ENCODE assay signal across 8 cellular contexts in the genomic region with DNA sequence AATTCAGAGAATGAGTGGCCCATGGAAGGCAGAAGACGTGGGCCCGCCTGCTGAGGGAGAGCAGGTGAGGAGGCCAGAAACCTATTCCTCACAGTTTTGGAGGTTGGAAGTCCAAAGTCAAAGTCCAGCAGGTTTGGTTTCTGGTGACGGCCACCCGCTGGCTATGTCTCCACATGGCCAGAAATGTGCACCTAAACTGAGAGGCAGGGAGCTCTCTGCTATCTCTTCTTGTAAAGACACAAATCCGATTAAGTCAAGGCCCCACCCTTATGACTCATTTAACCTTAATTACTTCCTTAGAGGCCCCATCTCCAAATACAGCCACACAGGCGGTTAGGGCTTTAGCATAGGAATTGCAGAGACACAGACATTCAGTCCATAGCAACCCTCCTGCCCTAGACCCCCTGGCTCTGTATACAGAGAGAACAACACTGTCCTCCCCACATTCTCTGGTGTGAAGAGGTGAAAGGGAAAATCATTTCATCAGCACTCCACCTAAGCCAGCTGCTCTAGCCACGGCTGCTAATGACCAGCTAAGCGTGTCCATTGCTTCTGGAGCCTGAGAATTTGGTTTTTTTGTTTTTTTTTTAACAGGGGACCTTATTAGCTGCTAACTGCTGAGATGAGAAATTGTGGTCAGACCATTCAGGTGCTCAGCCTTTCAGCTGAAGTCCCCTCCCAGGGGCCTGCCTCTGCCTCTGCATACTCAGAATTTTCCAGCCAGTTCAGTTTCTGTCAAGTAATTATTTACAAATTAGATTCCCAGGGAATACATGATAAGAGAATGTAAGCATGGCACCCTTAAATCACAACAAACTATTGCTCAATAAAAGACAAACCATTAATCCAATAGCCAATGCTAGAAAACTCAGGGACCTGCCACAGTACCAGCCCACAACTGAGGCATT.
DNase-seq lines count a peak whose midpoint lies in the region; ATAC-seq, FAIRE-seq and TF ChIP-seq lines count a peak whose summit lies in the region.

No MANE protein-coding gene starts in this region.

- H3K36me3 ChIP-seq in GM12878 (ENCODE audit: control insufficient read depth in 2 of 2, insufficient read depth in 2 of 2, low read length in 1 of 2) = no peaks in the 10 kb centered on the region
- no peaks in the 10 kb centered on the region for H3K36me3 ChIP-seq in tibial artery

- H2AFZ ChIP-seq in GM12878 (ENCODE audit: control insufficient read depth, low read depth, low read length) = no peak overlapping the region; the same call in 1 of the 2 replicates

- WGBS in GM12878 (ENCODE audit: insufficient coverage, insufficient replicate concordance, low lambda C conversion rate, missing lambda C conversion rate) = 32% methylated on average over 8 of the region's 8 CpGs

- peak overlapping the region; percentile 36; the same call in 1 of the 2 replicates for H3K9ac ChIP-seq in GM12878 (ENCODE audit: control insufficient read depth, insufficient read depth, low read length)

- peak; percentile 92 for DNase-seq in NCI-H146 (lab: John Stamatoyannopoulos, UW)
- DNase-seq in GM12878 (ENCODE audit: low read depth, low spot score) = peak; percentile 96
- no peak for DNase-seq in tibial artery
- DNase-seq in Right ventricle myocardium inferior (ENCODE audit: missing footprints) = no peak
- DNase-seq in mesenteric fat pad (ENCODE audit: low spot score) = no peak
- DNase-seq in urothelium cell line (ENCODE audit: low spot score) = no peak

- intact Hi-C loops in GM12878 (cut with micrococcal nuclease; ENCODE audit: unreplicated experiment) = loop anchor here (1.0 to 2.0 kb wide), 7 partner anchors 10 to 230 kb away; no protein-coding TSS in a partner anchor
- intact Hi-C loops in tibial artery (cut with DNase I; ENCODE audit: low total_unique reads) = no loop called here
- intact Hi-C loops in Right ventricle myocardium inferior (cut with DNase I) = no loop called here

- H3K9me3 ChIP-seq in GM12878 (replicated peaks; ENCODE audit: control insufficient read depth, insufficient read depth, low read length) (no peaks in the 10 kb centered on the region; the same call in 2 of the 3 replicates), tibial artery (no peaks in the 10 kb centered on the region)

- H3K79me2 ChIP-seq in GM12878 (ENCODE audit: control insufficient read depth, insufficient read depth, low read length) = no peaks in the 10 kb centered on the region

- RAD21 ChIA-PET in GM12878 (lab: Charles Lee; ENCODE audit: unreplicated experiment) = interaction anchor here (0.6 to 8.4 kb wide), 53 partner anchors 8 to 885 kb away, joined by 3 to 138 read pairs (median 6); partner anchors contain the start of gene ID2

- ATAC-seq in GM18867 (IDR thresholded peaks at IDR 0.05; ENCODE audit: unreplicated experiment) = peak; percentile 86
- ATAC-seq in HG02678 (IDR thresholded peaks at IDR 0.05; ENCODE audit: unreplicated experiment) = peak; percentile 84
- peak; percentile 81 for ATAC-seq in GM12878
- ATAC-seq in Right ventricle myocardium inferior = no peak

- TF ChIP-seq POLR2A in GM12878 (IDR thresholded peaks at IDR 0.05; ENCODE audit: low read depth, low read length) = no peak

- peaks cover 53% of the 10 kb centered on the region for H3K4me1 ChIP-seq in GM12878 (ENCODE audit: control insufficient read depth, insufficient read depth, low read length)
- H3K4me1 ChIP-seq in tibial artery = peaks cover 0 to 9% (median 0%) of the 10 kb centered on the region in 4 donors

- SMC1A ChIA-PET in GM12878 (lab: Charles Lee; ENCODE audit: uncharacterized antibody, unreplicated experiment) = interaction anchor here (0.6 to 16.5 kb wide), 50 partner anchors 8 to 1033 kb away, joined by 3 to 352 read pairs (median 6); no protein-coding TSS in a partner anchor

- FAIRE-seq in GM12878 (lab: Jason Lieb, UNC) = peak; percentile 95
- no peak for FAIRE-seq in urothelium cell line (lab: Jason Lieb, UNC)

- TF ChIP-seq EP300 in GM12878 (IDR thresholded peaks at IDR 0.05; ENCODE audit: borderline replicate concordance in 1 of 2, control insufficient read depth in 1 of 2, low read depth in 2 of 2, low read length in 2 of 2) = peak; percentile 46 to 86; a peak in 3 of 4 replicates

- H3K27me3 ChIP-seq in GM12878 (replicated peaks in 1 of 2; ENCODE audit: control insufficient read depth in 2 of 2, insufficient read depth in 2 of 2, low read length in 1 of 2) (no peaks in the 10 kb centered on the region), tibial artery (no peaks in the 10 kb centered on the region)

- CTCF ChIA-PET in GM12878 (lab: Yijun Ruan, JAX) = interaction anchor here (0.6 to 4.2 kb wide), 16 partner anchors 11 to 886 kb away, joined by 3 to 25 read pairs (median 6); partner anchors contain the start of gene ID2

- TF ChIP-seq RAD21 in GM12878 (IDR thresholded peaks at IDR 0.05; ENCODE audit: insufficient read depth, low read depth, low read length) = peak; percentile 29

- in situ Hi-C loops in GM12878 (cut with MboI) = no loop called here

- peak overlapping the region; percentile 72 for H3K27ac ChIP-seq in GM12878 (ENCODE audit: control insufficient read depth, insufficient read depth)
- H3K27ac ChIP-seq in tibial artery = no peak overlapping the region

- H3K4me3 ChIP-seq in GM12878 (no peak overlapping the region; the same call in 1 of the 2 replicates), tibial artery (no peak overlapping the region)

- POLR2A ChIA-PET in GM12878 (lab: Charles Lee) = interaction anchor here (0.6 to 4.2 kb wide), 22 partner anchors 10 to 487 kb away, joined by 3 to 36 read pairs (median 3); partner anchors contain the start of gene ID2

- H4K20me1 ChIP-seq in GM12878 (ENCODE audit: control insufficient read depth, insufficient read depth) = no peaks in the 10 kb centered on the region

- no peak for TF ChIP-seq CTCF in GM12878 (IDR thresholded peaks at IDR 0.05 in 2 of 3, conservative IDR thresholded peaks at IDR 0.05 in 1 of 3; ENCODE audit: control insufficient read depth in 2 of 3, extremely low read depth in 1 of 3, insufficient read depth in 1 of 3, low read depth in 3 of 3, low read length in 3 of 3)
- TF ChIP-seq CTCF in tibial artery (IDR thresholded peaks at IDR 0.05) = no peak

- peak overlapping the region; percentile 70 for H3K4me2 ChIP-seq in GM12878 (ENCODE audit: control insufficient read depth, insufficient read depth)

- no TSS peak for BruUV-seq in GM12878 (replicated peaks; lab: Mats Ljungman, UMichigan)

TF ChIP-seq in GM12878, 131 proteins besides CTCF, POLR2A, EP300 and RAD21 (continues in another document):
- TF ChIP-seq ESRRA (IDR thresholded peaks at IDR 0.05; ENCODE audit: low read length) = no peak
- TF ChIP-seq JUND (IDR thresholded peaks at IDR 0.05; ENCODE audit: low read depth, low read length) = peak; percentile 24; the same call in 1 of the 2 replicates
- TF ChIP-seq SREBF2 (IDR thresholded peaks at IDR 0.05; ENCODE audit: low read length) = no peak
- TF ChIP-seq, protein P1, sequence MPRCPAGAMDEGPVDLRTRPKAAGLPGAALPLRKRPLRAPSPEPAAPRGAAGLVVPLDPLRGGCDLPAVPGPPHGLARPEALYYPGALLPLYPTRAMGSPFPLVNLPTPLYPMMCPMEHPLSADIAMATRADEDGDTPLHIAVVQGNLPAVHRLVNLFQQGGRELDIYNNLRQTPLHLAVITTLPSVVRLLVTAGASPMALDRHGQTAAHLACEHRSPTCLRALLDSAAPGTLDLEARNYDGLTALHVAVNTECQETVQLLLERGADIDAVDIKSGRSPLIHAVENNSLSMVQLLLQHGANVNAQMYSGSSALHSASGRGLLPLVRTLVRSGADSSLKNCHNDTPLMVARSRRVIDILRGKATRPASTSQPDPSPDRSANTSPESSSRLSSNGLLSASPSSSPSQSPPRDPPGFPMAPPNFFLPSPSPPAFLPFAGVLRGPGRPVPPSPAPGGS (IDR thresholded peaks at IDR 0.05; ENCODE audit: borderline replicate concordance, insufficient read depth, low read depth, low read length, poor library complexity, severe bottlenecking) = peak; percentile 97
- TF ChIP-seq POLR2AphosphoS2 (IDR thresholded peaks at IDR 0.05; ENCODE audit: low read depth, low read length) = no peak
- peak; percentile 93 for TF ChIP-seq FOXM1 (IDR thresholded peaks at IDR 0.05; ENCODE audit: low read depth, low read length)
- TF ChIP-seq RELA (IDR thresholded peaks at IDR 0.05; ENCODE audit: borderline replicate concordance, partially characterized antibody) = no peak
- no peak for TF ChIP-seq CEBPZ (IDR thresholded peaks at IDR 0.05; ENCODE audit: low read depth, low read length)
- no peak for TF ChIP-seq RBBP5 (conservative IDR thresholded peaks at IDR 0.05)
- TF ChIP-seq TCF12 (IDR thresholded peaks at IDR 0.05; ENCODE audit: low read depth, low read length) = peak; percentile 99
- peak; percentile 18; the same call in 1 of the 2 replicates for TF ChIP-seq POLR2AphosphoS5 (IDR thresholded peaks at IDR 0.05; ENCODE audit: low read length)
- TF ChIP-seq ATF3 (IDR thresholded peaks at IDR 0.05; ENCODE audit: borderline replicate concordance, extremely low read depth, low read depth, low read length) = no peak

Comparison
In these comparisons a context has a peak if more than half of its experiments do, and no peak if none do; other contexts are left out.
1. DNase-seq: peak in NCI-H146 (single experiment) and GM12878 (single experiment); none in tibial artery (0 of 2), Right ventricle myocardium inferior (single experiment), mesenteric fat pad (single experiment) and urothelium cell line (single experiment).